ENCODE assay signal across 9 cellular contexts in genomic region chr7:149773446-149774236, GRCh38. TPM values are rescaled to one million over a fixed set of nuclear protein-coding genes. Genes with fewer than 3 reads are reported as not detected.
DNase-seq lines count a peak whose midpoint lies in the region; FAIRE-seq and TF ChIP-seq lines count a peak whose summit lies in the region.
"Had no signal": no experiment of that assay in that cellular context is flagged by ENCODE, and none has a peak within 500 bp of the region (broad histone marks: within the 10 kb centered on the region; RNA-seq: fewer than 3 reads in every experiment).

Gene ZNF467 (minus strand): TSS chr7:149773588. CDS start chr7:149771032, 2,556 bp downstream.

- BruUV-seq in MCF 10A (replicated peaks; lab: Mats Ljungman, UMichigan), result no TSS peak

- CTCF ChIA-PET in MCF 10A (lab: Yijun Ruan, JAX), result interaction anchor here (0.6 kb wide), 1 partner anchor 20 kb away, joined by 3 read pairs; no protein-coding TSS in a partner anchor

- no peaks in the 10 kb centered on the region for H3K9me3 Mint-ChIP-seq in MCF 10A (ENCODE audit: unreplicated experiment)

- no peak for TF ChIP-seq CTCF in MCF 10A (IDR thresholded peaks at IDR 0.05; ENCODE audit: unreplicated experiment)

- H3K36me3 ChIP-seq in SK-N-MC (ENCODE audit: insufficient read depth, low read length) (peaks cover under 1% of the 10 kb centered on the region; the same call in 1 of the 2 replicates), small intestine (ENCODE audit: control insufficient read depth in 2 of 2, insufficient read depth in 2 of 2, low read length in 2 of 2) (no peaks in the 10 kb centered on the region)

- H3K4me3 ChIP-seq in SK-N-MC (peak within 1 kb of the TSS; percentile 91), small intestine (ENCODE audit: low read depth in 1 of 2, low read length in 2 of 2) (peak within 1 kb of the TSS; percentile 44 to 64)

- H3K36me3 Mint-ChIP-seq in MCF 10A (ENCODE audit: insufficient read depth, unreplicated experiment), result no peaks in the 10 kb centered on the region

- no peaks in the 10 kb centered on the region for H3K4me1 Mint-ChIP-seq in MCF 10A (ENCODE audit: insufficient read depth, unreplicated experiment)

- H3K9ac ChIP-seq in SK-N-MC (ENCODE audit: insufficient read length), result peak within 1 kb of the TSS; percentile 76

- peaks cover 0 to 6% of the 10 kb centered on the region in 2 donors for H3K27me3 ChIP-seq in small intestine (ENCODE audit: control insufficient read depth in 2 of 2, insufficient read depth in 2 of 2, low read length in 2 of 2)

- no peaks in the 10 kb centered on the region for H3K9me3 ChIP-seq in SK-N-MC (ENCODE audit: low read depth, low read length)
- H3K9me3 ChIP-seq in small intestine (ENCODE audit: control insufficient read depth, low read depth), result no peaks in the 10 kb centered on the region

- intact Hi-C loops in MCF 10A (cut with micrococcal nuclease), result no loop called here

- WGBS in small intestine, 3 donors, result 1 to 4% (median 3%) methylated on average over 22 to 57 of the region's 57 CpGs

- FAIRE-seq in small intestine (lab: Jason Lieb, UNC), result no peak
- FAIRE-seq: G401.6 had no signal

- peaks cover 0 to 5% of the 10 kb centered on the region in 2 donors for H3K4me1 ChIP-seq in small intestine (ENCODE audit: control insufficient read depth in 2 of 2, insufficient read depth in 1 of 2, low read depth in 1 of 2, low read length in 1 of 2)

- peak; percentile 49 for DNase-seq in NCI-H748 (lab: John Stamatoyannopoulos, UW; ENCODE audit: unreplicated experiment)
- DNase-seq in NCI-H748 treated with DMSO at 0.1 percent for 48 hours (lab: John Stamatoyannopoulos, UW), result no peak
- no peak for DNase-seq in SK-N-MC (ENCODE audit: low read depth, low spot score)
- DNase-seq in MCF 10A (ENCODE audit: unreplicated experiment), result peak; percentile 28
- DNase-seq in iris pigment epithelial cell (ENCODE audit: low read depth), result peak; percentile 11
- DNase-seq in small intestine, result peak; percentile 7
- DNase-seq in MV-4-11 (lab: John Stamatoyannopoulos, UW), result no peak
- DNase-seq in activated CD4-positive, CD25-positive, alpha-beta regulatory T cell treated with anti-CD3 and anti-CD28 coated beads, Interleukin-2, amount 50 U/mL, for 72 hours, result no peak

- H3K27ac Mint-ChIP-seq in MCF 10A (ENCODE audit: low read depth, unreplicated experiment), result peak within 1 kb of the TSS; percentile 66

- H3K27me3 Mint-ChIP-seq in MCF 10A (ENCODE audit: insufficient read depth, unreplicated experiment), result no peaks in the 10 kb centered on the region

- H3K27ac ChIP-seq in SK-N-MC, result peak within 1 kb of the TSS; percentile 62
- H3K27ac ChIP-seq in small intestine (ENCODE audit: low read depth in 1 of 2, low read length in 1 of 2), result peak within 1 kb of the TSS in 1 of 2 donors; percentile 34

- POLR2A ChIA-PET in MCF 10A (lab: Yijun Ruan, JAX), result no interaction called here

- peak within 1 kb of the TSS; percentile 82 for H3K4me3 Mint-ChIP-seq in MCF 10A (ENCODE audit: unreplicated experiment)

RNA-seq across cellular contexts. Expression of gene ZNF467, which starts in this region (rescaled TPM):
- total RNA-seq in MCF 10A (2022), result 3.2 and 3.7 TPM in 2 replicates
- polyA plus RNA-seq in small intestine, result 1 to 10 TPM in 2 of 3 donors, under 1 TPM in 1; 0.67 to 5.6 (median 3.2) TPM

Comparison
In these comparisons a context has a peak if more than half of its experiments do, and no peak if none do; other contexts are left out.
1. DNase-seq: peak in NCI-H748 (single experiment), MCF 10A (single experiment), iris pigment epithelial cell (single experiment) and small intestine (single experiment); none in NCI-H748 treated with DMSO at 0.1 percent for 48 hours (single experiment), SK-N-MC (single experiment), MV-4-11 (single experiment) and activated CD4-positive, CD25-positive, alpha-beta regulatory T cell treated with anti-CD3 and anti-CD28 coated beads, Interleukin-2, amount 50 U/mL, for 72 hours (single experiment).